In the genomic region with DNA sequence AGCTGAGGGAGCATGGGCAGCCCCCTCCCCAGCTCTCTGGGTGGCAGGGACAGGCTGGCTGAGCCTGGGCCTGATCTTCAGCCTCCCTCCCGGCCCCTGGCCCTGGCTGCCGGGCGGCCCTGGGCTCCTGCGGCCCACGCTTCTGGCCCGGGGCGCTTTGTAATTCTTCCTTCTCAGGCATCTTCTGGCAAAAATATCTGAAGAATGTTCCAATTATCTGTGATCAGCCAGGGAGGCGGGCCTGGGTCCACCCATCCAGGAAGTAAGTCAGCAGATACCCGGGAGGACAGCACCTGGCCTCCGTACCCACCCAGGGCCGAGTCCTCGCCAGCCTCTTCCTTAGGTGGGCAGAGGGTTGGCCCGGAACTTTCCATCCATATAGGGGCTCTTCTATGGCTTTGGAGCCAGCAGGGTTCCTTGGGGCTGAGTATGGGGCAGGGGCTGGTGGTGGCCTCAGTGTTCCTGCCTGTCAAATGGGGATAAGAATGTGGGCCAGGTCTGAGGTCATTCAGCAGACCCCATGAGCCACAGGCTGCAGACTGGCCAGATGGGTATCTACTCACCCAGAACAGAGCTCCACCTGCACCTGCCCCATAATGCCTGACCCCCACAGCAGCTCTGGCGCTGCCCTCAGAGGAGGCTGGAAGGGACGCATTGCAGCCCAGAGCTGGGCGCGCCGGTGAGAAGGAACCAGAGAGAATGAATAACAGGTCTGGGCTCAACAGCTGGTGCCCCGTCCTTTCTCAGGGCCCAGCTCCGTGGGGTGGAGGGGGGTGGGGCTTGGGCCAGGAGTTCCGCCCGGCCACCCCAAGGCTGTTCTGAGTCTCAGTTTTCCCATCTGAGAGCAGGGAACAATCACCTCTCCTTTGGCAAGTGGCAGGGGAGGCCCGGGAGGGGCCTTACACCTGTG, we compare ENCODE assay signal across 20 cellular contexts. TPM values are rescaled to one million over a fixed set of nuclear protein-coding genes. Genes with fewer than 3 reads are reported as not detected.
"Had no signal": no experiment of that assay in that cellular context is flagged by ENCODE, and none has a peak within 500 bp of the region (broad histone marks: within the 10 kb centered on the region; RNA-seq: fewer than 3 reads in every experiment).

No MANE protein-coding gene starts in this region.

- H3K4me1 ChIP-seq: parathyroid adenoma had no signal

- H3K4me1 Mint-ChIP-seq: activated CD4-positive, alpha-beta T cell treated with anti-CD3 and anti-CD28 coated beads, Interleukin-2, amount 10 ng/mL, durations not matched to agents 7 days and 5 days; stimulated activated effector memory CD8-positive, alpha-beta T cell treated with anti-CD3 and anti-CD28 coated beads, Interleukin-12 subunit alpha, Interleukin-12 subunit beta, amount 100 ng/mL, for 72 hours had no signal

- H2AFZ ChIP-seq: parathyroid adenoma had no signal

- H3K36me3 Mint-ChIP-seq: activated naive CD8-positive, alpha-beta T cell; naive B cell; stimulated activated effector memory CD8-positive, alpha-beta T cell treated with anti-CD3 and anti-CD28 coated beads, Interleukin-12 subunit alpha, Interleukin-12 subunit beta, amount 100 ng/mL, for 72 hours had no signal

- H3K4me3 ChIP-seq: lung had no signal

- H3K4me3 Mint-ChIP-seq: activated CD4-positive, alpha-beta T cell treated with anti-CD3 and anti-CD28 coated beads, Interleukin-2, amount 10 ng/mL, durations not matched to agents 7 days and 5 days; activated naive CD8-positive, alpha-beta T cell; activated T-cell treated with anti-CD3 and anti-CD28 coated beads, Interleukin-2, amount 50 U/mL, for 72 hours; dendritic cell treated with granulocyte-macrophage colony-stimulating factor and Interleukin-4, amounts not matched to agents 40 ng/mL and 50 ng/mL, for 4 days; effector memory CD8-positive, alpha-beta T cell; stimulated activated effector memory CD8-positive, alpha-beta T cell treated with anti-CD3 and anti-CD28 coated beads, Interleukin-12 subunit alpha, Interleukin-12 subunit beta, amount 100 ng/mL, for 72 hours had no signal

- H3K9me3 Mint-ChIP-seq: activated CD4-positive, alpha-beta T cell treated with anti-CD3 and anti-CD28 coated beads, Interleukin-2, amount 10 ng/mL, durations not matched to agents 7 days and 5 days; activated T-cell treated with anti-CD3 and anti-CD28 coated beads, Interleukin-2, amount 50 U/mL, for 72 hours; dendritic cell treated with granulocyte-macrophage colony-stimulating factor and Interleukin-4, amounts not matched to agents 40 ng/mL and 50 ng/mL, for 4 days; effector memory CD8-positive, alpha-beta T cell; naive B cell; stimulated activated effector memory CD8-positive, alpha-beta T cell treated with anti-CD3 and anti-CD28 coated beads, Interleukin-12 subunit alpha, Interleukin-12 subunit beta, amount 100 ng/mL, for 72 hours had no signal

- H3K27me3 ChIP-seq: brain microvascular endothelial cell had no signal

- H3K27ac Mint-ChIP-seq: activated CD4-positive, alpha-beta T cell treated with anti-CD3 and anti-CD28 coated beads, Interleukin-2, amount 10 ng/mL, durations not matched to agents 7 days and 5 days; activated naive CD8-positive, alpha-beta T cell; activated T-cell treated with anti-CD3 and anti-CD28 coated beads, Interleukin-2, amount 50 U/mL, for 72 hours; dendritic cell treated with granulocyte-macrophage colony-stimulating factor and Interleukin-4, amounts not matched to agents 40 ng/mL and 50 ng/mL, for 4 days; effector memory CD8-positive, alpha-beta T cell; stimulated activated effector memory CD8-positive, alpha-beta T cell treated with anti-CD3 and anti-CD28 coated beads, Interleukin-12 subunit alpha, Interleukin-12 subunit beta, amount 100 ng/mL, for 72 hours had no signal

- H3K79me2 ChIP-seq: parathyroid adenoma had no signal

- H3K27me3 Mint-ChIP-seq: activated naive CD8-positive, alpha-beta T cell had no signal

- DNase-seq: activated CD4-positive, alpha-beta T cell treated with anti-CD3 and anti-CD28 coated beads, Interleukin-2, amount 10 ng/mL, durations not matched to agents 7 days and 5 days; activated CD4-positive, CD25-positive, alpha-beta regulatory T cell; activated CD8-positive, alpha-beta memory T cell treated with anti-CD3 and anti-CD28 coated beads, Interleukin-2, amount 50 U/mL, for 48 hours; activated gamma-delta T cell treated with Interleukin-2 at 50 U/mL for 16 hours; activated T-cell treated with anti-CD3 and anti-CD28 coated beads, Interleukin-2, amount 50 U/mL, for 72 hours; amniotic stem cell; brain microvascular endothelial cell; effector memory CD8-positive, alpha-beta T cell; head of caudate nucleus; naive B cell had no signal

- H3K27ac ChIP-seq: brain microvascular endothelial cell, epithelial cell of prostate, neutrophil, parathyroid adenoma had no signal

- ATAC-seq: activated T-cell treated with anti-CD3 and anti-CD28 coated beads, Interleukin-2, amount 50 U/mL, for 72 hours; effector memory CD8-positive, alpha-beta T cell; stimulated activated effector memory CD8-positive, alpha-beta T cell treated with anti-CD3 and anti-CD28 coated beads, Interleukin-12 subunit alpha, Interleukin-12 subunit beta, amount 100 ng/mL, for 72 hours had no signal

- H3K36me3 ChIP-seq: brain microvascular endothelial cell, neutrophil had no signal

- H3K9me3 ChIP-seq: neutrophil had no signal

RNA-seq across cellular contexts. Expression of a gene that starts 16.2 kb away (rescaled TPM):
- total RNA-seq: activated CD4-positive, alpha-beta T cell treated with anti-CD3 and anti-CD28 coated beads, Interleukin-2, amount 10 ng/mL, durations not matched to agents 7 days and 5 days; activated T-cell treated with anti-CD3 and anti-CD28 coated beads, Interleukin-2, amount 50 U/mL, for 72 hours; mononuclear cell; T-helper 2 cell treated with Interferon-gamma antibody and Interleukin-4, amounts not matched to agents 100 ng/mL and 5 ng/mL, for 36 hours had no signal
- polyA plus RNA-seq: fibroblast of lung had no signal
